Comparison of ENCODE assay signal across 24 cellular contexts in genomic region chr7:131636092-131636491, GRCh38.
"Had no signal": no experiment of that assay in that cellular context is flagged by ENCODE, and none has a peak within 500 bp of the region (broad histone marks: within the 10 kb centered on the region; RNA-seq: fewer than 3 reads in every experiment).

No MANE protein-coding gene starts in this region.

- FAIRE-seq: colon, keratinocyte had no signal

- H3K4me3 ChIP-seq: ascending aorta, dorsolateral prefrontal cortex, esophagus squamous epithelium, SK-N-MC, spleen, thyroid gland had no signal

- H3K27me3 ChIP-seq: ascending aorta, dorsolateral prefrontal cortex, esophagus squamous epithelium, spleen, thyroid gland had no signal

- H3K27ac Mint-ChIP-seq: activated CD4-positive, alpha-beta T cell treated with anti-CD3 and anti-CD28 coated beads, Interleukin-2, amount 10 ng/mL, durations not matched to agents 24 days and 14 days; activated CD8-positive, alpha-beta memory T cell treated with anti-CD3 and anti-CD28 coated beads, Interleukin-2, amount 10 ng/mL, durations not matched to agents 7 days and 5 days; activated CD8-positive, alpha-beta T cell treated with anti-CD3 and anti-CD28 coated beads for 36 hours; activated naive CD4-positive, alpha-beta T cell treated with anti-CD3 and anti-CD28 coated beads, Interleukin-2, amount 50 U/mL, for 24 hours; nephron progenitor cell; T-helper 17 cell had no signal

- H3K9me3 Mint-ChIP-seq: activated CD4-positive, alpha-beta T cell treated with anti-CD3 and anti-CD28 coated beads, Interleukin-2, amount 10 ng/mL, durations not matched to agents 24 days and 14 days; activated CD8-positive, alpha-beta T cell treated with anti-CD3 and anti-CD28 coated beads for 36 hours; activated naive CD4-positive, alpha-beta T cell treated with anti-CD3 and anti-CD28 coated beads, Interleukin-2, amount 50 U/mL, for 24 hours; central memory CD8-positive, alpha-beta T cell; nephron progenitor cell had no signal

- H3K4me1 ChIP-seq: ascending aorta had no signal

- H3K4me3 Mint-ChIP-seq: activated CD4-positive, alpha-beta T cell treated with anti-CD3 and anti-CD28 coated beads, Interleukin-2, amount 10 ng/mL, durations not matched to agents 24 days and 14 days; activated CD8-positive, alpha-beta memory T cell treated with anti-CD3 and anti-CD28 coated beads, Interleukin-2, amount 10 ng/mL, durations not matched to agents 7 days and 5 days; activated CD8-positive, alpha-beta T cell treated with anti-CD3 and anti-CD28 coated beads for 36 hours; activated naive CD4-positive, alpha-beta T cell treated with anti-CD3 and anti-CD28 coated beads, Interleukin-2, amount 50 U/mL, for 24 hours; central memory CD8-positive, alpha-beta T cell; nephron progenitor cell; T-helper 17 cell had no signal

- DNase-seq: activated CD4-positive, alpha-beta T cell treated with anti-CD3 and anti-CD28 coated beads, Interleukin-2, amount 10 ng/mL, durations not matched to agents 24 days and 14 days; activated CD8-positive, alpha-beta memory T cell treated with anti-CD3 and anti-CD28 coated beads, Interleukin-2, amount 10 ng/mL, durations not matched to agents 7 days and 5 days; activated CD8-positive, alpha-beta T cell treated with anti-CD3 and anti-CD28 coated beads for 36 hours; activated gamma-delta T cell treated with Interleukin-2 at 50 U/mL for 16 hours; activated T-cell treated with anti-CD3 and anti-CD28 coated beads for 4 hours; dorsolateral prefrontal cortex; esophagus squamous epithelium; mammary epithelial cell; nephron progenitor cell; nucleus accumbens; spleen; stimulated activated CD4-positive, alpha-beta T cell treated with anti-CD3 and anti-CD28 coated beads, Interleukin-4, amount 100 ng/mL, for 1 hour; stimulated activated naive CD4-positive, alpha-beta T cell treated with Interleukin-2 at 50 U/mL for 16 hours; SW 1271; T-helper 17 cell; thyroid gland had no signal

- H3K27ac ChIP-seq: ascending aorta, dorsolateral prefrontal cortex, esophagus squamous epithelium, SK-N-MC had no signal

- H3K9me3 ChIP-seq: ascending aorta, esophagus squamous epithelium, spleen, thyroid gland had no signal

- H3K36me3 ChIP-seq: ascending aorta, esophagus squamous epithelium, spleen, thyroid gland had no signal

- H3K4me1 Mint-ChIP-seq: activated CD4-positive, alpha-beta T cell treated with anti-CD3 and anti-CD28 coated beads, Interleukin-2, amount 10 ng/mL, durations not matched to agents 24 days and 14 days; activated CD8-positive, alpha-beta memory T cell treated with anti-CD3 and anti-CD28 coated beads, Interleukin-2, amount 10 ng/mL, durations not matched to agents 7 days and 5 days; activated naive CD4-positive, alpha-beta T cell treated with anti-CD3 and anti-CD28 coated beads, Interleukin-2, amount 50 U/mL, for 24 hours; central memory CD8-positive, alpha-beta T cell; T-helper 17 cell had no signal

- H3K36me3 Mint-ChIP-seq: activated CD8-positive, alpha-beta memory T cell treated with anti-CD3 and anti-CD28 coated beads, Interleukin-2, amount 10 ng/mL, durations not matched to agents 7 days and 5 days; activated naive CD4-positive, alpha-beta T cell treated with anti-CD3 and anti-CD28 coated beads, Interleukin-2, amount 50 U/mL, for 24 hours had no signal

- H3K27me3 Mint-ChIP-seq: activated CD4-positive, alpha-beta T cell treated with anti-CD3 and anti-CD28 coated beads, Interleukin-2, amount 10 ng/mL, durations not matched to agents 24 days and 14 days; activated naive CD4-positive, alpha-beta T cell treated with anti-CD3 and anti-CD28 coated beads, Interleukin-2, amount 50 U/mL, for 24 hours had no signal

- ATAC-seq: activated CD4-positive, CD25-positive, alpha-beta regulatory T cell treated with anti-CD3 and anti-CD28 coated beads, Interleukin-2, amount 50 U/mL, for 24 hours; activated CD8-positive, alpha-beta memory T cell treated with anti-CD3 and anti-CD28 coated beads, Interleukin-2, amount 10 ng/mL, durations not matched to agents 7 days and 5 days; activated CD8-positive, alpha-beta T cell treated with anti-CD3 and anti-CD28 coated beads for 36 hours; left lobe of liver; T-helper 17 cell had no signal
